In genomic region chr20:25696384-25697131, GRCh38 we compare ENCODE assay signal across 8 cellular contexts. TPM values are rescaled to one million over a fixed set of nuclear protein-coding genes. Genes with fewer than 3 reads are reported as not detected.
DNase-seq lines count a peak whose midpoint lies in the region; ATAC-seq and TF ChIP-seq lines count a peak whose summit lies in the region.

Gene ZNF337, minus strand, starts transcription at chr20:25696853. Its CDS starts 10,436 bp downstream, at chr20:25686417.

- H3K4me3 Mint-ChIP-seq in WTC11 (peak within 1 kb of the TSS; percentile 83), immature natural killer cell (peak within 1 kb of the TSS; percentile 92 to 97 (median 96))

- ATAC-seq in GM18909 (IDR thresholded peaks at IDR 0.05; ENCODE audit: poor library complexity, unreplicated experiment) (peak; percentile 96), HG03175 (IDR thresholded peaks at IDR 0.05; ENCODE audit: unreplicated experiment) (peak; percentile 96), WTC11 (peak; percentile 93)

- POLR2A ChIA-PET in WTC11 (lab: Charles Lee), result no interaction called here

- peak; percentile 97 for DNase-seq in AG08396 (ENCODE audit: low spot score)
- peak; percentile 93 for DNase-seq in NCI-H226
- peak; percentile 96 for DNase-seq in WTC11 (ENCODE audit: low spot score)
- DNase-seq in cardiac fibroblast (ENCODE audit: low read depth in 2 of 2), result peak; percentile 95 to 96
- DNase-seq in immature natural killer cell, result peak; percentile 88
- DNase-seq in smooth muscle cell of the brain vasculature (ENCODE audit: low read depth, low spot score), result peak; percentile 80

- H3K9me3 Mint-ChIP-seq in WTC11, result peaks cover 23% of the 10 kb centered on the region
- H3K9me3 Mint-ChIP-seq in immature natural killer cell, result peaks cover 3 to 15% (median 11%) of the 10 kb centered on the region in 6 donors

- TF ChIP-seq CTCF in WTC11 (IDR thresholded peaks at IDR 0.05) (no peak), cardiac fibroblast (IDR thresholded peaks at IDR 0.05; ENCODE audit: low read depth, low read length) (no peak)

- H3K4me1 Mint-ChIP-seq in WTC11, result no peaks in the 10 kb centered on the region; the same call in 1 of the 2 replicates
- H3K4me1 Mint-ChIP-seq in immature natural killer cell, result peaks cover 21 to 40% of the 10 kb centered on the region in 2 donors

- H3K36me3 Mint-ChIP-seq in WTC11 (peaks cover 8% of the 10 kb centered on the region; the same call in 1 of the 2 replicates), immature natural killer cell (peaks cover 5 to 13% (median 13%) of the 10 kb centered on the region in 3 donors)

- no peak within 1 kb of the TSS; the same call in 1 of the 2 replicates for H3K27ac Mint-ChIP-seq in WTC11
- peak within 1 kb of the TSS; percentile 85 to 95 (median 90) for H3K27ac Mint-ChIP-seq in immature natural killer cell

- CTCF ChIA-PET in WTC11 (lab: Charles Lee), result no interaction called here

- H3K27me3 Mint-ChIP-seq in WTC11 (ENCODE audit: low read depth), result peaks cover 5% of the 10 kb centered on the region
- peaks cover 2 to 4% (median 2%) of the 10 kb centered on the region in 3 donors for H3K27me3 Mint-ChIP-seq in immature natural killer cell (ENCODE audit: low read depth in 3 of 3)

- peak within 1 kb of the TSS; percentile 96 for H3K4me3 ChIP-seq in cardiac fibroblast (replicated peaks in 1 of 2; ENCODE audit: low read depth in 2 of 2, low read length in 2 of 2)

TF ChIP-seq in WTC11, 78 proteins besides CTCF, POLR2A, EP300 and RAD21 (continues in another document):
- peak; percentile 88 for TF ChIP-seq SP1 (CRISPR knock-in tag; conservative IDR thresholded peaks at IDR 0.05)
- TF ChIP-seq E2F4 (CRISPR knock-in tag; IDR thresholded peaks at IDR 0.05; ENCODE audit: borderline replicate concordance, low read depth), result peak; percentile 84; the same call in 1 of the 2 replicates
- TF ChIP-seq FOXK1 (CRISPR knock-in tag; IDR thresholded peaks at IDR 0.05), result peak; percentile 77; the same call in 1 of the 2 replicates
- no peak for TF ChIP-seq ZNF232 (CRISPR knock-in tag; IDR thresholded peaks at IDR 0.05)
- TF ChIP-seq IRF1 (CRISPR knock-in tag; IDR thresholded peaks at IDR 0.05), result no peak
- TF ChIP-seq ATF2 (CRISPR knock-in tag; IDR thresholded peaks at IDR 0.05; ENCODE audit: borderline replicate concordance, low read depth), result 0 out of 2 replicates have a peak, but pooled peaks have one; percentile 60
- TF ChIP-seq TEAD1 (CRISPR knock-in tag; IDR thresholded peaks at IDR 0.05), result no peak; the same call in 1 of the 2 replicates
- TF ChIP-seq CREB1 (CRISPR knock-in tag; IDR thresholded peaks at IDR 0.05), result no peak
- TF ChIP-seq PRDM15 (CRISPR knock-in tag; IDR thresholded peaks at IDR 0.05), result no peak
- no peak; the same call in 1 of the 2 replicates for TF ChIP-seq ETV6 (CRISPR knock-in tag; IDR thresholded peaks at IDR 0.05)
- no peak for TF ChIP-seq SMAD3 (CRISPR knock-in tag; IDR thresholded peaks at IDR 0.05; ENCODE audit: borderline replicate concordance)
- TF ChIP-seq AR (CRISPR knock-in tag; IDR thresholded peaks at IDR 0.05), result no peak
- TF ChIP-seq ZNF281 (CRISPR knock-in tag; IDR thresholded peaks at IDR 0.05), result no peak

RNA-seq across cellular contexts. Expression of gene ZNF337, which starts in this region (rescaled TPM):
- total RNA-seq in WTC11 (2021), result 6.9 to 8.7 TPM (median 8.2 TPM) in 3 replicates
- 10 to 100 TPM in 1 of 3 donors, 1 to 10 TPM in 2; 3.7 to 12.1 (median 3.9) TPM for polyA plus RNA-seq in immature natural killer cell

Comparison
In these comparisons a context has a peak if more than half of its experiments do, and no peak if none do; other contexts are left out.
1. Peak in every context shown above with its lines: DNase-seq, ATAC-seq and H3K4me3 ChIP-seq.